Comparison of ENCODE assay signal across 10 cellular contexts in genomic region chr7:70710011-70710480, GRCh38.
DNase-seq lines count a peak whose midpoint lies in the region; ATAC-seq and TF ChIP-seq lines count a peak whose summit lies in the region.
"Had no signal": no experiment of that assay in that cellular context is flagged by ENCODE, and none has a peak within 500 bp of the region (broad histone marks: within the 10 kb centered on the region; RNA-seq: fewer than 3 reads in every experiment).

No MANE protein-coding gene starts in this region.

- no peak overlapping the region for H3K27ac Mint-ChIP-seq in activated CD4-positive, alpha-beta memory T cell treated with anti-CD3 and anti-CD28 coated beads for 36 hours

- intact Hi-C loops in thyroid gland (cut with DNase I) (no loop called here), transverse colon (cut with DNase I; ENCODE audit: low total_unique reads) (no loop called here)
- intact Hi-C loops in activated CD4-positive, alpha-beta memory T cell treated with anti-CD3 and anti-CD28 coated beads for 36 hours (cut with micrococcal nuclease), result no loop called here

- H3K27ac ChIP-seq in thyroid gland, result no peak overlapping the region
- no peak overlapping the region for H3K27ac ChIP-seq in transverse colon

- H3K27me3 ChIP-seq in thyroid gland (no peaks in the 10 kb centered on the region), transverse colon (no peaks in the 10 kb centered on the region)

- DNase-seq in AG10803 (ENCODE audit: low read depth) (peak; percentile 85), RKO (ENCODE audit: low spot score) (peak; percentile 38), iPS-NIHi7 (ENCODE audit: extremely low spot score) (peak; percentile 31), thyroid gland (no peak), transverse colon (no peak), NCI-H2081 (lab: John Stamatoyannopoulos, UW) (no peak)
- no peak for DNase-seq in activated CD4-positive, alpha-beta memory T cell treated with anti-CD3 and anti-CD28 coated beads for 36 hours
- DNase-seq: activated naive CD4-positive, alpha-beta T cell; left cardiac atrium had no signal

- peak; percentile 77 for ATAC-seq in GM19025 (IDR thresholded peaks at IDR 0.05; ENCODE audit: low read depth, unreplicated experiment)

- no peak for TF ChIP-seq EP300 in transverse colon (IDR thresholded peaks at IDR 0.05; ENCODE audit: low read depth)

- peaks cover 4% of the 10 kb centered on the region for H3K4me1 Mint-ChIP-seq in activated CD4-positive, alpha-beta memory T cell treated with anti-CD3 and anti-CD28 coated beads for 36 hours (ENCODE audit: low read depth)

- TF ChIP-seq CTCF in AG10803 (conservative IDR thresholded peaks at IDR 0.05; ENCODE audit: low read length), result no peak
- TF ChIP-seq CTCF in thyroid gland (IDR thresholded peaks at IDR 0.05), result no peak
- no peak for TF ChIP-seq CTCF in transverse colon (IDR thresholded peaks at IDR 0.05)

- H3K9me3 ChIP-seq in thyroid gland (no peaks in the 10 kb centered on the region), transverse colon (no peaks in the 10 kb centered on the region)

- TF ChIP-seq POLR2A in thyroid gland (IDR thresholded peaks at IDR 0.05) (no peak), transverse colon (IDR thresholded peaks at IDR 0.05) (no peak)

- no peaks in the 10 kb centered on the region for H3K27me3 Mint-ChIP-seq in activated CD4-positive, alpha-beta memory T cell treated with anti-CD3 and anti-CD28 coated beads for 36 hours

- in situ Hi-C loops in transverse colon (cut with MboI; ENCODE audit: low pct_ligation_motif_present in 1 of 4, low pct_unique_long_range_greater_than_20kb in 1 of 4, low sequenced_read_pairs in 3 of 4), result no loop called here

- H3K36me3 ChIP-seq in thyroid gland (no peaks in the 10 kb centered on the region), transverse colon (no peaks in the 10 kb centered on the region)

- no peaks in the 10 kb centered on the region for H3K36me3 Mint-ChIP-seq in activated CD4-positive, alpha-beta memory T cell treated with anti-CD3 and anti-CD28 coated beads for 36 hours

- POLR2A ChIA-PET in activated CD4-positive, alpha-beta memory T cell treated with anti-CD3 and anti-CD28 coated beads for 36 hours (lab: Charles Lee), result no interaction called here

- H3K4me1 ChIP-seq in thyroid gland (peaks cover 0 to 12% of the 10 kb centered on the region in 2 donors), transverse colon (peaks cover 0 to 20% (median 4%) of the 10 kb centered on the region in 4 donors)

- CTCF ChIA-PET in activated CD4-positive, alpha-beta memory T cell treated with anti-CD3 and anti-CD28 coated beads for 36 hours (lab: Charles Lee), result no interaction called here

- no peak overlapping the region for H3K4me3 Mint-ChIP-seq in activated CD4-positive, alpha-beta memory T cell treated with anti-CD3 and anti-CD28 coated beads for 36 hours

- peaks cover 7% of the 10 kb centered on the region for H3K9me3 Mint-ChIP-seq in activated CD4-positive, alpha-beta memory T cell treated with anti-CD3 and anti-CD28 coated beads for 36 hours

- 52 to 60% methylated on average over 4 of the region's 4 CpGs for WGBS in thyroid gland, 2 donors
- WGBS in transverse colon (ENCODE audit: low coverage in 1 of 2), 2 donors, result 34 to 38% methylated on average over 2 to 4 of the region's 4 CpGs

- H3K4me3 ChIP-seq in AG10803 (ENCODE audit: low read length) (no peak overlapping the region), thyroid gland (replicated peaks in 1 of 3) (no peak overlapping the region), transverse colon (no peak overlapping the region)

Comparison
In these comparisons a context has a peak if more than half of its experiments do, and no peak if none do; other contexts are left out.
1. DNase-seq: peak in AG10803 (single experiment), RKO (single experiment) and iPS-NIHi7 (single experiment); none in thyroid gland (0 of 2), transverse colon (single experiment), NCI-H2081 (0 of 2) and activated CD4-positive, alpha-beta memory T cell treated with anti-CD3 and anti-CD28 coated beads for 36 hours (single experiment).